ENCODE assay signal across 1 cellular context in the genomic region with DNA sequence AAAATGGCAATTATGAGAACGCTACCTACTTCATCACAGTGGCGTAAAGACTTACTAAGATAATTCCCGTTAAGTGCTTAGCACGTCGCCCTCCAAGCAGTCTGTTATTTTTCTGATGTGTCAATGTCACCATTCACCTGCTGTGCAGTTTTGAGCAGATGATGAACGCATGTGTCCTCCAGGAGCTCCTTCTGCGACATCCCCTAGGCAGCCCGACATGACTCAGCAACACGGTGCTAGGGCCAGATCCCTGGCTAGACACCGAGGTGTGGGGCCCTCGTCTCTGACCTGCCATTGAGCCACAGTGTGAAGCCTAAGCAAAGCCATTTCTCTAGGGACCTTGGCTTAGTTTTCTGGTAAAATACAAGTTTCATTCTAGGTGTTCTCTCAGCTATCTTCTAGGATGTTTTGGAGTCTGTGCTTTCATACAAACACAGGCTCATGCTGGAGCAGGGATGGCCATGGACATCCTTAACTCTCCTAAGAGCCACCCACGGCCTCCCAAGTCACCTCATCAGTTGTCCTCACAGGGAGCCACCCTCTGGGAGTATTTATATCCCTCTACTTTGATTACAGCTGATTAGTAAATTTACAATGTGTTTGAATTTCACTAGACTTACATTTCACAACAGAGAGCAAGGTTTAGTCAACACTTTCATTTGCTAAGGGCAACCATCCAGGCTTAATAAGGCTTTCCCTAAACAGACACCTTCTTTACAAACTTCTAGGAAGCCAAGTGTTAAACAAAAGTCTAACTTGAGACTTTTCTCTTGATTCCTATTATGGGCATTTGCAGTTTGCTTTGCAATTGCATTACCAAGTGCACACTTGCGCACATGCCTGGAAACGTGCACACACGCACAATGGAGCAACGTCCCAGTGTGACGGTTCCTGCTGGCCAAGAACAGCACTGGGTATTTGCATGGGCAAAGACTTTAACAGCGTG.
TF ChIP-seq lines count a peak whose summit lies in the region.

No MANE protein-coding gene starts in this region.

TF ChIP-seq in K562, 482 proteins besides CTCF, POLR2A, EP300 and RAD21 (continued from another document):
- TF ChIP-seq SMAD2 (IDR thresholded peaks at IDR 0.05; ENCODE audit: low read depth, low read length) (no peak), ZSCAN29 (IDR thresholded peaks at IDR 0.05) (no peak), ZNF197 (CRISPR knock-in tag; IDR thresholded peaks at IDR 0.05; ENCODE audit: low read depth) (no peak), FOXA3 (CRISPR knock-in tag; conservative IDR thresholded peaks at IDR 0.05 in 1 of 2, IDR thresholded peaks at IDR 0.05 in 1 of 2) (no peak), HOXB6 (CRISPR knock-in tag; IDR thresholded peaks at IDR 0.05; ENCODE audit: borderline replicate concordance) (no peak), NFE2L1 (tag; IDR thresholded peaks at IDR 0.05; ENCODE audit: borderline replicate concordance, low read depth) (peak; percentile 22; the same call in 1 of the 2 replicates), SUPT5H (IDR thresholded peaks at IDR 0.05) (no peak), XRCC5 (IDR thresholded peaks at IDR 0.05; ENCODE audit: low read depth, low read length) (no peak), ZNF76 (CRISPR knock-in tag; IDR thresholded peaks at IDR 0.05; ENCODE audit: borderline replicate concordance) (no peak), TAF7 (tag; IDR thresholded peaks at IDR 0.05) (no peak), ZNF316 (IDR thresholded peaks at IDR 0.05) (peak; percentile 71), RCOR1 (IDR thresholded peaks at IDR 0.05; ENCODE audit: borderline replicate concordance in 1 of 2, low read depth in 2 of 2, low read length in 2 of 2) (no peak), GABPA (tag; conservative IDR thresholded peaks at IDR 0.05; ENCODE audit: low read depth) (no peak), RAD51 (IDR thresholded peaks at IDR 0.05; ENCODE audit: borderline replicate concordance, low read depth) (no peak)
- TF ChIP-seq, protein P1, sequence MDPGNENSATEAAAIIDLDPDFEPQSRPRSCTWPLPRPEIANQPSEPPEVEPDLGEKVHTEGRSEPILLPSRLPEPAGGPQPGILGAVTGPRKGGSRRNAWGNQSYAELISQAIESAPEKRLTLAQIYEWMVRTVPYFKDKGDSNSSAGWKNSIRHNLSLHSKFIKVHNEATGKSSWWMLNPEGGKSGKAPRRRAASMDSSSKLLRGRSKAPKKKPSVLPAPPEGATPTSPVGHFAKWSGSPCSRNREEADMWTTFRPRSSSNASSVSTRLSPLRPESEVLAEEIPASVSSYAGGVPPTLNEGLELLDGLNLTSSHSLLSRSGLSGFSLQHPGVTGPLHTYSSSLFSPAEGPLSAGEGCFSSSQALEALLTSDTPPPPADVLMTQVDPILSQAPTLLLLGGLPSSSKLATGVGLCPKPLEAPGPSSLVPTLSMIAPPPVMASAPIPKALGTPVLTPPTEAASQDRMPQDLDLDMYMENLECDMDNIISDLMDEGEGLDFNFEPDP (CRISPR knock-in tag; IDR thresholded peaks at IDR 0.05), result no peak
- TF ChIP-seq, protein P2, sequence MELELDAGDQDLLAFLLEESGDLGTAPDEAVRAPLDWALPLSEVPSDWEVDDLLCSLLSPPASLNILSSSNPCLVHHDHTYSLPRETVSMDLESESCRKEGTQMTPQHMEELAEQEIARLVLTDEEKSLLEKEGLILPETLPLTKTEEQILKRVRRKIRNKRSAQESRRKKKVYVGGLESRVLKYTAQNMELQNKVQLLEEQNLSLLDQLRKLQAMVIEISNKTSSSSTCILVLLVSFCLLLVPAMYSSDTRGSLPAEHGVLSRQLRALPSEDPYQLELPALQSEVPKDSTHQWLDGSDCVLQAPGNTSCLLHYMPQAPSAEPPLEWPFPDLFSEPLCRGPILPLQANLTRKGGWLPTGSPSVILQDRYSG (tag; conservative IDR thresholded peaks at IDR 0.05; ENCODE audit: low read depth), result no peak
- TF ChIP-seq, protein P3, sequence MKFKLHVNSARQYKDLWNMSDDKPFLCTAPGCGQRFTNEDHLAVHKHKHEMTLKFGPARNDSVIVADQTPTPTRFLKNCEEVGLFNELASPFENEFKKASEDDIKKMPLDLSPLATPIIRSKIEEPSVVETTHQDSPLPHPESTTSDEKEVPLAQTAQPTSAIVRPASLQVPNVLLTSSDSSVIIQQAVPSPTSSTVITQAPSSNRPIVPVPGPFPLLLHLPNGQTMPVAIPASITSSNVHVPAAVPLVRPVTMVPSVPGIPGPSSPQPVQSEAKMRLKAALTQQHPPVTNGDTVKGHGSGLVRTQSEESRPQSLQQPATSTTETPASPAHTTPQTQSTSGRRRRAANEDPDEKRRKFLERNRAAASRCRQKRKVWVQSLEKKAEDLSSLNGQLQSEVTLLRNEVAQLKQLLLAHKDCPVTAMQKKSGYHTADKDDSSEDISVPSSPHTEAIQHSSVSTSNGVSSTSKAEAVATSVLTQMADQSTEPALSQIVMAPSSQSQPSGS (CRISPR knock-in tag; IDR thresholded peaks at IDR 0.05), result no peak
